ENCODE assay signal across 8 cellular contexts in the genomic region with DNA sequence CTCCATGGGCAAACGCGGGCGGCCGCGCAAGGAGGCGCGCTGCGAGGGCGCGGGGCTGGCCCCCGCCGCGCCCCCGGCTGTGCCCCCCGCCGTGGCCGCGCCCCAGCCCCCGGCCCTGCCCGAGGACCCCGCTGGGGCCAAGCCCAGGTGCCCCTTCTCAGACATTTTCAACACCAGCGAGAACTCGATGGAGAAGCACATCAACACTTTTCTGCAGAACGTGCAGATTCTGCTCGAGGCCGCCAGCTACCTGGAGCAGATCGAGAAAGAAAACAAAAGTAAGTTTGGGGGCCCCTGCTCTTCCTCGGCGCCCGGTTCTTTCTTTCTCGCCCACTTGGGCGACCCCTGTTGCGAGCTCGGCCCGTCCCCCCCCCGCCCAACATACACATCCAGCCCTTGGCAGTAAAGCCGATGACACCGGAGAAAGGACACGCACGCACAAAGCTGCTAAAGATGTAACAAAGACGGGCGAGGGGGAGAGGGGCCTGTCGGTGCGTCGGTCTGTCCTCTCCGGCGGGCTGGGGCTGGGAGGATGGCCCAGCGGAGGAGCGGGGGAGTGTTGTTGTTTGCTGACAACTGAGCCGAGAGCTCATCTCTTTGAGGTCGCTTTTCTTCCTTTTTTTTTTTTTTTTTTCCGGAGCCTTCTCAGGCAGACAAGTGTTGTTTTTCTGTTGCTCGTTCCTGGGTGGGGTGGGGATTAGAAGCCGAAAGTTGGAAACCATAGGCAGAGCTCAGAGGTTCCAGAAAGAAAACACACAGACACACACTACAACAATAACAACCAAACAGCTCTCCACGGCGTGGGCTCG. TPM values are rescaled to one million over a fixed set of nuclear protein-coding genes. Genes with fewer than 3 reads are reported as not detected.
DNase-seq lines count a peak whose midpoint lies in the region; ATAC-seq and TF ChIP-seq lines count a peak whose summit lies in the region.

No MANE protein-coding gene starts in this region.

- H3K4me2 ChIP-seq in H9 (ENCODE audit: insufficient read depth, insufficient read length, low read length) (peak overlapping the region; percentile 92), osteoblast (ENCODE audit: insufficient read depth, low read length) (peak overlapping the region; percentile 100)

- TF ChIP-seq CTCF in H9 (conservative IDR thresholded peaks at IDR 0.05): no peak
- TF ChIP-seq CTCF in fibroblast of villous mesenchyme (IDR thresholded peaks at IDR 0.05; ENCODE audit: insufficient read depth, low read depth, low read length): no peak
- TF ChIP-seq CTCF in osteoblast (IDR thresholded peaks at IDR 0.05; ENCODE audit: extremely low read depth, low read depth, low read length): no peak

- H3K27ac ChIP-seq in H9 (ENCODE audit: insufficient read length, low read depth, low read length) (no peak overlapping the region), osteoblast (ENCODE audit: low read depth, low read length) (peak overlapping the region; percentile 16)

- peak in 10 of 14 donors; percentile 13 to 73 (median 54) for DNase-seq in C1 segment of cervical spinal cord (lab: John Stamatoyannopoulos, UW)
- peak; percentile 57 for DNase-seq in H9
- DNase-seq in NT2/D1 (ENCODE audit: low read depth, low spot score): no peak
- peak; percentile 47 for DNase-seq in activated T-helper 1 cell treated with anti-CD3 and anti-CD28 coated beads, Interleukin-12 subunit alpha, Interleukin-12 subunit beta, Interleukin-2, Interleukin-4 antibody, amounts not matched to agents 30 ng/mL and 10 ng/mL and 1 ng/mL, durations not matched to agents 14 hours and 24 hours and 36 hours (ENCODE audit: low spot score)
- peak; percentile 38 for DNase-seq in fibroblast of villous mesenchyme (ENCODE audit: low read depth)
- DNase-seq in osteoblast (ENCODE audit: insufficient read length, low spot score, missing footprints): peak; percentile 92
- DNase-seq in OCI-M2 (lab: John Stamatoyannopoulos, UW; ENCODE audit: unreplicated experiment): no peak

- H2AK5ac ChIP-seq in H9 (ENCODE audit: insufficient read length, low read length): no peak overlapping the region

- no peak overlapping the region for H2BK20ac ChIP-seq in H9 (ENCODE audit: low read depth, low read length, poor library complexity, severe bottlenecking)

- H3T11ph ChIP-seq in H9 (ENCODE audit: low read length): no peak overlapping the region

- H3K9ac ChIP-seq in H9 (ENCODE audit: extremely low read depth, insufficient read length, low read length): peak overlapping the region; percentile 28
- peak overlapping the region; percentile 64 for H3K9ac ChIP-seq in NT2/D1 (ENCODE audit: insufficient read length, low read depth)

- no peak overlapping the region for H4K91ac ChIP-seq in H9 (ENCODE audit: insufficient read length, low read depth, low read length)

- H3K56ac ChIP-seq in H9 (ENCODE audit: insufficient read length, low read depth, low read length): no peak overlapping the region

- no peak overlapping the region for H2BK15ac ChIP-seq in H9 (ENCODE audit: low read depth, low read length)

- no peak overlapping the region for H3K23ac ChIP-seq in H9 (ENCODE audit: insufficient read length, low read depth, low read length)

- H3K9me3 Mint-ChIP-seq in H9: peaks cover 0 to 2% of the 10 kb centered on the region in 2 experiments; a peak in 3 of 5 replicates
- no peaks in the 10 kb centered on the region for H3K9me3 Mint-ChIP-seq in activated T-helper 1 cell treated with anti-CD3 and anti-CD28 coated beads, Interleukin-12 subunit alpha, Interleukin-12 subunit beta, Interleukin-2, Interleukin-4 antibody, amounts not matched to agents 30 ng/mL and 10 ng/mL and 1 ng/mL, durations not matched to agents 14 hours and 24 hours and 36 hours

- no peak overlapping the region for H4K8ac ChIP-seq in H9 (replicated peaks; ENCODE audit: insufficient read length, low read depth, low read length)

- no peak overlapping the region for H2BK5ac ChIP-seq in H9 (ENCODE audit: insufficient read length, low read length)

- H3K36me3 ChIP-seq in NT2/D1 (ENCODE audit: insufficient read depth, insufficient read length, low read length) (no peaks in the 10 kb centered on the region), osteoblast (ENCODE audit: insufficient read depth, low read length) (no peaks in the 10 kb centered on the region)

- peak overlapping the region; percentile 79 to 96 for H3K4me3 Mint-ChIP-seq in H9
- peak overlapping the region; percentile 98 for H3K4me3 Mint-ChIP-seq in activated T-helper 1 cell treated with anti-CD3 and anti-CD28 coated beads, Interleukin-12 subunit alpha, Interleukin-12 subunit beta, Interleukin-2, Interleukin-4 antibody, amounts not matched to agents 30 ng/mL and 10 ng/mL and 1 ng/mL, durations not matched to agents 14 hours and 24 hours and 36 hours

- peaks cover 30% of the 10 kb centered on the region for H3K23me2 ChIP-seq in H9 (ENCODE audit: insufficient read length, low read depth, low read length, poor library complexity, severe bottlenecking)

- no peak for ATAC-seq in GM21447 (IDR thresholded peaks at IDR 0.05; ENCODE audit: unreplicated experiment)

- intact Hi-C loops in activated T-helper 1 cell treated with anti-CD3 and anti-CD28 coated beads, Interleukin-12 subunit alpha, Interleukin-12 subunit beta, Interleukin-2, Interleukin-4 antibody, amounts not matched to agents 30 ng/mL and 10 ng/mL and 1 ng/mL, durations not matched to agents 14 hours and 24 hours and 36 hours (cut with micrococcal nuclease): loop anchor here (1.0 to 2.0 kb wide), 5 partner anchors 51 to 359 kb away; a partner anchor contains a TSS

- H4K20me1 ChIP-seq in H9 (ENCODE audit: control insufficient read depth, insufficient read depth, insufficient read length) (no peaks in the 10 kb centered on the region), osteoblast (ENCODE audit: insufficient read depth, low read length) (no peaks in the 10 kb centered on the region)

- H3K4me1 ChIP-seq in H9 (ENCODE audit: insufficient read depth, low read length) (no peaks in the 10 kb centered on the region; the same call in 1 of the 2 replicates), NT2/D1 (ENCODE audit: insufficient read depth, insufficient read length) (peaks cover 4% of the 10 kb centered on the region), osteoblast (ENCODE audit: insufficient read depth, low read length) (peaks cover 6% of the 10 kb centered on the region)

- H2BK120ac ChIP-seq in H9 (ENCODE audit: low read depth, low read length, poor library complexity, severe bottlenecking): no peak overlapping the region

- H3K4me3 ChIP-seq in NT2/D1 (ENCODE audit: insufficient read length, low read depth) (peak overlapping the region; percentile 51), fibroblast of villous mesenchyme (ENCODE audit: low read depth, low read length) (peak overlapping the region; percentile 73), osteoblast (ENCODE audit: insufficient read depth, low read length) (peak overlapping the region; percentile 80)

- no peak overlapping the region for H2BK12ac ChIP-seq in H9 (ENCODE audit: insufficient read length, low read depth, low read length)

- H4K5ac ChIP-seq in H9 (ENCODE audit: insufficient read length, low read depth, low read length): no peak overlapping the region

- peaks cover 96% of the 10 kb centered on the region for H3K27me3 Mint-ChIP-seq in H9 (ENCODE audit: low read depth)
- peaks cover 27% of the 10 kb centered on the region for H3K27me3 Mint-ChIP-seq in activated T-helper 1 cell treated with anti-CD3 and anti-CD28 coated beads, Interleukin-12 subunit alpha, Interleukin-12 subunit beta, Interleukin-2, Interleukin-4 antibody, amounts not matched to agents 30 ng/mL and 10 ng/mL and 1 ng/mL, durations not matched to agents 14 hours and 24 hours and 36 hours (ENCODE audit: insufficient read depth)

- no peak overlapping the region for H3K18ac ChIP-seq in H9 (ENCODE audit: insufficient read length, low read depth, low read length)

- no peak overlapping the region; the same call in 1 of the 2 replicates for H3K14ac ChIP-seq in H9 (ENCODE audit: insufficient read depth, low read length)

- no peak overlapping the region for H3K27ac Mint-ChIP-seq in H9
- H3K27ac Mint-ChIP-seq in activated T-helper 1 cell treated with anti-CD3 and anti-CD28 coated beads, Interleukin-12 subunit alpha, Interleukin-12 subunit beta, Interleukin-2, Interleukin-4 antibody, amounts not matched to agents 30 ng/mL and 10 ng/mL and 1 ng/mL, durations not matched to agents 14 hours and 24 hours and 36 hours: peak overlapping the region; percentile 86

- no CpG with 5 or more reads among the region's 57 CpGs for WGBS in H9 (ENCODE audit: extremely low coverage, insufficient read length, low lambda C conversion rate)

- H3K9me3 ChIP-seq in H9 (ENCODE audit: control insufficient read depth, low read depth, low read length) (no peaks in the 10 kb centered on the region), NT2/D1 (ENCODE audit: insufficient read depth, low read length) (no peaks in the 10 kb centered on the region), osteoblast (ENCODE audit: low read depth, low read length) (no peaks in the 10 kb centered on the region)

- H2AFZ ChIP-seq in H9 (ENCODE audit: low read length) (no peak overlapping the region), osteoblast (ENCODE audit: low read length) (peak overlapping the region; percentile 92)

- no peak overlapping the region for H3K4ac ChIP-seq in H9 (ENCODE audit: low read depth, low read length)

- H3K36me3 Mint-ChIP-seq in H9 (ENCODE audit: insufficient read depth in 1 of 3, low read depth in 3 of 3): no peaks in the 10 kb centered on the region; a peak in 1 of 7 replicates
- H3K36me3 Mint-ChIP-seq in activated T-helper 1 cell treated with anti-CD3 and anti-CD28 coated beads, Interleukin-12 subunit alpha, Interleukin-12 subunit beta, Interleukin-2, Interleukin-4 antibody, amounts not matched to agents 30 ng/mL and 10 ng/mL and 1 ng/mL, durations not matched to agents 14 hours and 24 hours and 36 hours (ENCODE audit: low read depth): peaks cover 3% of the 10 kb centered on the region

- H3K27me3 ChIP-seq in H9 (ENCODE audit: insufficient read depth, low read length) (peaks cover 28% of the 10 kb centered on the region), NT2/D1 (ENCODE audit: insufficient read depth, insufficient read length) (peaks cover 64% of the 10 kb centered on the region), osteoblast (ENCODE audit: insufficient read depth, low read length) (peaks cover 25% of the 10 kb centered on the region)

- H3K79me1 ChIP-seq in H9 (ENCODE audit: insufficient read depth, low read depth, low read length, poor library complexity, severe bottlenecking): no peaks in the 10 kb centered on the region

- H3K4me1 Mint-ChIP-seq in H9: peaks cover 45 to 54% of the 10 kb centered on the region in 2 experiments
- peaks cover 50% of the 10 kb centered on the region for H3K4me1 Mint-ChIP-seq in activated T-helper 1 cell treated with anti-CD3 and anti-CD28 coated beads, Interleukin-12 subunit alpha, Interleukin-12 subunit beta, Interleukin-2, Interleukin-4 antibody, amounts not matched to agents 30 ng/mL and 10 ng/mL and 1 ng/mL, durations not matched to agents 14 hours and 24 hours and 36 hours (ENCODE audit: low read depth)

- H3K79me2 ChIP-seq in H9 (ENCODE audit: insufficient read depth, low read length) (no peaks in the 10 kb centered on the region), osteoblast (ENCODE audit: insufficient read depth, low read length) (no peaks in the 10 kb centered on the region)

RNA-seq across cellular contexts. Expression of a gene that starts 0.6 kb away (rescaled TPM):
- total RNA-seq in H9 (2021) (5.6 TPM in 2 replicates), fibroblast of villous mesenchyme (7.7 and 8.2 TPM in 2 replicates), osteoblast (39.5 and 41.6 TPM in 2 replicates)
- total RNA-seq in activated T-helper 1 cell treated with anti-CD3 and anti-CD28 coated beads, Interleukin-12 subunit alpha, Interleukin-12 subunit beta, Interleukin-2, Interleukin-4 antibody, amounts not matched to agents 30 ng/mL and 10 ng/mL and 1 ng/mL, durations not matched to agents 14 hours and 24 hours and 36 hours: 14.7 and 15.1 TPM in 2 replicates

Comparison
In these comparisons a context has a peak if more than half of its experiments do, and no peak if none do; other contexts are left out.
1. DNase-seq: peak in C1 segment of cervical spinal cord (10 of 14), H9 (single experiment), activated T-helper 1 cell treated with anti-CD3 and anti-CD28 coated beads, Interleukin-12 subunit alpha, Interleukin-12 subunit beta, Interleukin-2, Interleukin-4 antibody, amounts not matched to agents 30 ng/mL and 10 ng/mL and 1 ng/mL, durations not matched to agents 14 hours and 24 hours and 36 hours (single experiment), fibroblast of villous mesenchyme (single experiment) and osteoblast (single experiment); none in NT2/D1 (single experiment) and OCI-M2 (single experiment).
2. Peak in every context shown above with its lines, with median percentiles within 50 percentile points of each other: H3K4me3 ChIP-seq.